Comparison of ENCODE assay signal across 19 cellular contexts in the genomic region with DNA sequence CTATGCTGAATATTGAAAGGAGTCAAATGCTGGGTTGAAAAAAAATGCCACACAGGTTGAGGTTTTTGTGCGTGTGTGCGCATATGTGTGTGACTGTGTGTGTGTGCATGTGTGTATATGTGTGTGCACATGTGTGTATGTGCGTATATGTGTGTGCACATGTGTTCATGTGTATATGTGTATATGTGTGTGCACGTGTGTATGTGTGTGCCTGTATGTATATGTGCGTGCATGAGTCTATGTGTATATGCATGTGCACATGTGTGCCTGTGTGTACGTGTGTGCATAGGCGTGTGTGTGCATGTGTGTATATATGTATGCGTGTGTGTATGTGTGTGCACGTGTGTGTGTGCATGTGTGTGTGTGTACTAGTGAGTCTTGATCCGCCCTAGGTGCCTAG.
"Had no signal": no experiment of that assay in that cellular context is flagged by ENCODE, and none has a peak within 500 bp of the region (broad histone marks: within the 10 kb centered on the region; RNA-seq: fewer than 3 reads in every experiment).

No MANE protein-coding gene starts in this region.

- FAIRE-seq: RCC 7860 had no signal

- DNase-seq: KBM-7, MV-4-11, NCI-H1048, NCI-H1105, NCI-H1417, NCI-H1436 treated with DMSO at 0.1 percent for 48 hours, NCI-H1694, NCI-H1930, NCI-H2081, NCI-H2107, NCI-H2227 treated with DMSO at 0.1 percent for 48 hours, NCI-H524, NCI-H526 treated with DMSO at 0.1 percent for 48 hours, NCI-H774, RPMI8226, SHP77, SK-N-SH, SW 1271 had no signal

- H3K9me3 ChIP-seq: SK-N-SH had no signal

- H3K4me2 ChIP-seq: SK-N-SH had no signal

- H3K9ac ChIP-seq: SK-N-SH had no signal
